8 cellular contexts compared by ENCODE assay signal in genomic region chr9:123081824-123082223, GRCh38. TPM values are rescaled to one million over a fixed set of nuclear protein-coding genes. Genes with fewer than 3 reads are reported as not detected.
A peak's percentile ranks its signal among the peaks of the same experiment; 100 is the strongest.
DNase-seq lines count a peak whose midpoint lies in the region; ATAC-seq, FAIRE-seq and TF ChIP-seq lines count a peak whose summit lies in the region.

No MANE protein-coding gene starts in this region.

- no peak overlapping the region for H3K4me3 ChIP-seq in H1 (ENCODE audit: extremely low read depth in 1 of 4, insufficient read depth in 2 of 4, low read depth in 3 of 4, low read length in 4 of 4)

- no peak overlapping the region for H3K4me2 ChIP-seq in H1 (ENCODE audit: insufficient read depth in 1 of 2, low read depth in 2 of 2, low read length in 2 of 2)

- no peak overlapping the region for H4K91ac ChIP-seq in H1 (replicated peaks; ENCODE audit: insufficient read length, low read length)

- TF ChIP-seq EP300 in H1 (IDR thresholded peaks at IDR 0.05; ENCODE audit: borderline replicate concordance in 1 of 2, low read depth in 2 of 2, low read length in 2 of 2): no peak

- TF ChIP-seq POLR2A in H1 (IDR thresholded peaks at IDR 0.05; ENCODE audit: control extremely low read depth in 1 of 2, low read depth in 2 of 2, low read length in 2 of 2): no peak

- H3K56ac ChIP-seq in H1 (replicated peaks; ENCODE audit: insufficient read length, low read depth, low read length): no peak overlapping the region

- H4K5ac ChIP-seq in H1 (ENCODE audit: insufficient read length, low read depth, low read length): no peak overlapping the region

- H4K8ac ChIP-seq in H1 (ENCODE audit: extremely low read depth, insufficient read depth, low read length): no peak overlapping the region

- H3K36me3 Mint-ChIP-seq in nephron (ENCODE audit: low read depth): peaks cover 65% of the 10 kb centered on the region

- no peak overlapping the region for H2BK5ac ChIP-seq in H1 (ENCODE audit: low read depth, low read length)

- CTCF ChIA-PET in H1 (lab: Charles Lee; ENCODE audit: partially characterized antibody): interaction anchor here (0.6 to 6.3 kb wide), 18 partner anchors 10 to 302 kb away, joined by 3 to 53 read pairs (median 4); no protein-coding TSS in a partner anchor

- no peaks in the 10 kb centered on the region for H3K9me3 ChIP-seq in H1 (ENCODE audit: insufficient read depth in 2 of 2, low read depth in 1 of 2, low read length in 1 of 2)

- no peaks in the 10 kb centered on the region for H3K27me3 ChIP-seq in H1 (replicated peaks in 1 of 4; ENCODE audit: control insufficient read depth in 3 of 4, extremely low read depth in 1 of 4, insufficient read depth in 3 of 4, low read length in 3 of 4)

- no peaks in the 10 kb centered on the region; the same call in 1 of the 2 replicates for H3K79me1 ChIP-seq in H1 (ENCODE audit: low read depth, low read length)

- peak; percentile 38 for DNase-seq in Ammon's horn (ENCODE audit: low spot score)
- peak; percentile 31 for DNase-seq in RCC 7860 (ENCODE audit: low spot score)
- DNase-seq in H1 (ENCODE audit: low read depth in 1 of 2, low spot score in 2 of 2): no peak
- DNase-seq in sciatic nerve (ENCODE audit: low spot score): no peak
- no peak for DNase-seq in GOT3 (lab: John Stamatoyannopoulos, UW)

- peaks cover 3 to 22% (median 11%) of the 10 kb centered on the region in 4 experiments; a peak in 6 of 8 replicates for H3K36me3 ChIP-seq in H1 (ENCODE audit: control insufficient read depth in 2 of 4, insufficient read depth in 4 of 4, low read length in 3 of 4)

- FAIRE-seq in RCC 7860 (lab: Jason Lieb, UNC): peak; percentile 7
- FAIRE-seq in H1 (lab: Jason Lieb, UNC): peak; percentile 60

- H3K14ac ChIP-seq in H1 (ENCODE audit: insufficient read length): no peak overlapping the region

- H3K27me3 Mint-ChIP-seq in nephron (ENCODE audit: low read depth): no peaks in the 10 kb centered on the region

- peak; percentile 84 to 86 for TF ChIP-seq RAD21 in H1 (IDR thresholded peaks at IDR 0.05 in 1 of 2, conservative IDR thresholded peaks at IDR 0.05 in 1 of 2; ENCODE audit: low read depth in 2 of 2, low read length in 2 of 2)

- H3K79me2 ChIP-seq in H1 (ENCODE audit: control insufficient read depth in 1 of 2, insufficient read depth in 2 of 2, low read length in 2 of 2): no peaks in the 10 kb centered on the region

- intact Hi-C loops in sciatic nerve (cut with DNase I): no loop called here

- ATAC-seq in GM18870 (IDR thresholded peaks at IDR 0.05; ENCODE audit: unreplicated experiment) (no peak), sciatic nerve (no peak)

- H2AFZ ChIP-seq in H1 (ENCODE audit: low read length): no peak overlapping the region

- POLR2A ChIA-PET in H1 (lab: Charles Lee; ENCODE audit: partially characterized antibody): interaction anchor here (0.8 to 2.0 kb wide), 2 partner anchors 16 to 20 kb away, joined by 3 to 4 read pairs; no protein-coding TSS in a partner anchor

- H2BK20ac ChIP-seq in H1 (ENCODE audit: low read length): no peak overlapping the region

- no peak overlapping the region for H3K4ac ChIP-seq in H1 (replicated peaks; ENCODE audit: insufficient read length, low read depth, low read length)

- H3K9ac ChIP-seq in H1 (replicated peaks in 1 of 4; ENCODE audit: extremely low read depth in 1 of 4, low read depth in 3 of 4, low read length in 3 of 4): no peak overlapping the region

- no peak overlapping the region for H3K18ac ChIP-seq in H1 (ENCODE audit: extremely low read depth, low read length)

- H3K4me3 Mint-ChIP-seq in nephron: no peak overlapping the region

- H2BK120ac ChIP-seq in H1 (replicated peaks; ENCODE audit: low read depth, low read length): no peak overlapping the region

- no peak overlapping the region for H3K23ac ChIP-seq in H1 (ENCODE audit: insufficient read length)

- H3K27ac Mint-ChIP-seq in nephron: no peak overlapping the region

- H3K9me3 Mint-ChIP-seq in nephron: no peaks in the 10 kb centered on the region

- H2AK5ac ChIP-seq in H1 (ENCODE audit: low read depth, low read length): no peak overlapping the region

- no peaks in the 10 kb centered on the region for H4K20me1 ChIP-seq in H1 (replicated peaks in 1 of 2; ENCODE audit: control insufficient read depth in 1 of 2, insufficient read depth in 2 of 2, low read length in 2 of 2)

- peaks cover 0 to 5% (median 2%) of the 10 kb centered on the region in 4 experiments; a peak in 3 of 7 replicates for H3K4me1 ChIP-seq in H1 (replicated peaks in 1 of 4; ENCODE audit: control insufficient read depth in 3 of 4, insufficient read depth in 4 of 4, low read length in 3 of 4)

- no peak overlapping the region for H2BK12ac ChIP-seq in H1 (ENCODE audit: low read depth, low read length)

- H3K23me2 ChIP-seq in H1 (ENCODE audit: low read depth, low read length): no peaks in the 10 kb centered on the region

- peaks cover 5% of the 10 kb centered on the region for H3K4me1 Mint-ChIP-seq in nephron

- no peak overlapping the region for H2BK15ac ChIP-seq in H1 (ENCODE audit: low read length)

- TF ChIP-seq CTCF in GM12874 (IDR thresholded peaks at IDR 0.05; ENCODE audit: insufficient read depth, low read depth, low read length) (peak; percentile 40; the same call in 1 of the 2 replicates), H1 (IDR thresholded peaks at IDR 0.05; ENCODE audit: control extremely low read depth in 1 of 3, insufficient read depth in 1 of 3, low read depth in 1 of 3, low read length in 3 of 3) (peak in 2 of 3 experiments; percentile 56 to 58; a peak in 2 of 4 replicates), nephron (IDR thresholded peaks at IDR 0.05; ENCODE audit: unreplicated experiment in 3 of 3) (peak; percentile 67 to 75 (median 69))

- WGBS in H1 (ENCODE audit: extremely low coverage in 1 of 2, insufficient coverage in 1 of 2, insufficient read length in 1 of 2, insufficient replicate concordance in 2 of 2, low coverage in 1 of 2, low lambda C conversion rate in 2 of 2, missing lambda C conversion rate in 1 of 2), 2 experiments: 65% methylated on average over 2 of the region's 2 CpGs; no CpG with 5 or more reads in 1 of the 2 experiments

- no peak overlapping the region for H3K27ac ChIP-seq in H1 (ENCODE audit: low read depth, low read length)

TF ChIP-seq in H1, 55 proteins besides CTCF, POLR2A, EP300 and RAD21:
- no peak for TF ChIP-seq MAX (IDR thresholded peaks at IDR 0.05)
- TF ChIP-seq TEAD4 (IDR thresholded peaks at IDR 0.05; ENCODE audit: low read depth, low read length): 0 out of 2 replicates have a peak, but pooled peaks have one; percentile 44
- no peak for TF ChIP-seq JUN (IDR thresholded peaks at IDR 0.05; ENCODE audit: low read depth, low read length)
- TF ChIP-seq SIN3A (conservative IDR thresholded peaks at IDR 0.05 in 1 of 2, IDR thresholded peaks at IDR 0.05 in 1 of 2; ENCODE audit: low read depth in 1 of 2, low read length in 2 of 2): no peak
- no peak for TF ChIP-seq TAF1 (IDR thresholded peaks at IDR 0.05; ENCODE audit: low read depth, low read length)

RNA-seq across cellular contexts. Expression of gene GPR21, which starts 48.4 kb away (rescaled TPM):
- 0.58 and 0.65 TPM in 2 replicates for total RNA-seq in H1 (2021; fragmentation: NEBNext Ultra II Directional; extraction: Animal tissue kit (Norgen Biotek cat#: 25700))
- polyA plus RNA-seq in H1 (2011; rRNA removed): 0.61 and 0.71 TPM in 2 replicates
- 0.14 TPM for polyA plus RNA-seq in H1 (2011; cell fraction: cytosol; rRNA removed)
- polyA plus RNA-seq in H1 (2011; cell fraction: nucleus; rRNA removed): 2.0 TPM
- 0.14 TPM in 1 of 4 replicates, not detected in the others for polyA plus RNA-seq in H1 (2012, experiment 1 of 2)
- not detected for polyA plus RNA-seq in H1 (2012, experiment 2 of 2)
- not detected for polyA plus RNA-seq in H1 (2013, experiment 1 of 2)
- polyA plus RNA-seq in H1 (2013, experiment 2 of 2): not detected
- 27.7 and 27.9 TPM in 2 replicates for polyA minus RNA-seq in H1 (2011; rRNA and poly(A)+ RNA removed)
- polyA minus RNA-seq in H1 (2011; cell fraction: cytosol; rRNA and poly(A)+ RNA removed): 1.3 TPM
- polyA minus RNA-seq in H1 (2011; cell fraction: nucleus; rRNA and poly(A)+ RNA removed): 53.2 TPM
- 3.3 TPM for total RNA-seq in sciatic nerve

Comparison
In these comparisons a context has a peak if more than half of its experiments do, and no peak if none do; other contexts are left out.
1. DNase-seq: peak in Ammon's horn (single experiment) and RCC 7860 (single experiment); none in H1 (0 of 2), sciatic nerve (single experiment) and GOT3 (single experiment).
2. Peak in every context shown above with its lines, with median percentiles within 50 percentile points of each other: CTCF ChIP-seq.